26 cellular contexts compared by ENCODE assay signal in the genomic region with DNA sequence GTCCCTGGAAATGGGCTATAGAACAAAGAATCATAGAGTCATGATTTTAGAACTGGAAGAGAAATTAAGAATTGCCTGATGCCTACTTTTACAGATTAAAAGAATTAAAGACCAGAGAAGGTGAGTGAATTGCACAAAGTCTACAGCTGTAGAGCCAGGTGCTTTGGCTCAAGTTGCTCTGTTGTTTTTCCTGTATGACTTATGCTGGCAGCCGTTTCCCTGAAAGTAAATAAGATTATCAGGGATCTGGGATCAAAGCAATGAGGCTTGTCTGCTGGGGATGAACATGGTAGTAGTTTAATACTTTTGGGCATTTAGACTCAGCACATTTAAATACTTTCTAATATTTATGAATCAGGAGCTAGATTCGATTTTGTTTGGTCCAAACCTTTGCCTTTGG.
DNase-seq lines count a peak whose midpoint lies in the region; TF ChIP-seq lines count a peak whose summit lies in the region.
"Had no signal": no experiment of that assay in that cellular context is flagged by ENCODE, and none has a peak within 500 bp of the region (broad histone marks: within the 10 kb centered on the region; RNA-seq: fewer than 3 reads in every experiment).

No MANE protein-coding gene starts in this region.

- intact Hi-C loops in activated T-helper 2 cell treated with anti-CD3 and anti-CD28 coated beads, Interferon-gamma antibody, Interleukin-2, Interleukin-4, amounts not matched to agents 10 μg/mL and 5 μg/mL and 100 μg/mL, durations not matched to agents 14 hours and 24 hours and 36 hours (cut with micrococcal nuclease), result no loop called here

- DNase-seq in DMS53 (lab: John Stamatoyannopoulos, UW), result peak; percentile 5
- no peak for DNase-seq in DMS53 treated with DMSO at 0.1 percent for 48 hours (lab: John Stamatoyannopoulos, UW; ENCODE audit: unreplicated experiment)
- DNase-seq in NCI-H82 treated with DMSO at 0.1 percent for 48 hours (lab: John Stamatoyannopoulos, UW; ENCODE audit: unreplicated experiment), result peak; percentile 93
- DNase-seq in fibroblast of villous mesenchyme (ENCODE audit: low read depth), result peak; percentile 64
- DNase-seq in smooth muscle cell (lab: John Stamatoyannopoulos, UW; ENCODE audit: unreplicated experiment), result no peak
- no peak for DNase-seq in KG1 (lab: John Stamatoyannopoulos, UW)
- DNase-seq in nephron progenitor cell, result no peak
- no peak for DNase-seq in activated T-helper 2 cell treated with anti-CD3 and anti-CD28 coated beads, Interferon-gamma antibody, Interleukin-2, Interleukin-4, amounts not matched to agents 10 μg/mL and 5 μg/mL and 100 μg/mL, durations not matched to agents 14 hours and 24 hours and 36 hours (ENCODE audit: low spot score)
- DNase-seq: 8988T; activated CD4-positive, alpha-beta T cell treated with anti-CD3 and anti-CD28 coated beads, Interleukin-2, amount 50 U/mL, for 48 hours; activated effector memory CD4-positive, alpha-beta T cell treated with Interleukin-2 at 50 U/mL for 16 hours; anterior cingulate cortex; esophagus squamous epithelium; mammary epithelial cell; NCI-H1092 treated with DMSO at 0.1 percent for 48 hours; NCI-H2029; NCI-H446 treated with DMSO at 0.1 percent for 48 hours; Peyer's patch; sigmoid colon; stimulated activated CD4-positive, alpha-beta T cell treated with anti-CD3 and anti-CD28 coated beads, Interleukin-15, amount 100 ng/mL, for 24 hours; stimulated activated naive B cell treated with anti-CD40 and anti-IgM and Interleukin-4, amounts not matched to agents 10 μg/mL and 1 μg/mL and 100 μg/mL, for 72 hours had no signal

- no peaks in the 10 kb centered on the region for H3K27me3 Mint-ChIP-seq in nephron progenitor cell (ENCODE audit: low read depth, poor library complexity)
- no peaks in the 10 kb centered on the region for H3K27me3 Mint-ChIP-seq in activated T-helper 2 cell treated with anti-CD3 and anti-CD28 coated beads, Interferon-gamma antibody, Interleukin-2, Interleukin-4, amounts not matched to agents 10 μg/mL and 5 μg/mL and 100 μg/mL, durations not matched to agents 14 hours and 24 hours and 36 hours (ENCODE audit: low read depth)
- H3K27me3 Mint-ChIP-seq: activated naive CD8-positive, alpha-beta T cell; IgD-negative memory B cell; stimulated activated naive B cell treated with anti-CD40 and anti-IgM and Interleukin-4, amounts not matched to agents 10 μg/mL and 1 μg/mL and 100 μg/mL, for 72 hours had no signal

- peaks cover 3% of the 10 kb centered on the region for H3K4me1 ChIP-seq in smooth muscle cell (ENCODE audit: low read depth)

- no peak for TF ChIP-seq CTCF in fibroblast of villous mesenchyme (IDR thresholded peaks at IDR 0.05; ENCODE audit: insufficient read depth, low read depth, low read length)
- TF ChIP-seq CTCF in smooth muscle cell (IDR thresholded peaks at IDR 0.05; ENCODE audit: borderline replicate concordance, insufficient read depth, poor library complexity, severe bottlenecking), result no peak
- TF ChIP-seq CTCF in nephron progenitor cell (IDR thresholded peaks at IDR 0.05), result no peak

- no peaks in the 10 kb centered on the region for H3K9me3 Mint-ChIP-seq in nephron progenitor cell
- no peaks in the 10 kb centered on the region for H3K9me3 Mint-ChIP-seq in activated T-helper 2 cell treated with anti-CD3 and anti-CD28 coated beads, Interferon-gamma antibody, Interleukin-2, Interleukin-4, amounts not matched to agents 10 μg/mL and 5 μg/mL and 100 μg/mL, durations not matched to agents 14 hours and 24 hours and 36 hours
- H3K9me3 Mint-ChIP-seq: CD14-positive monocyte; IgD-negative memory B cell; neural progenitor cell; stimulated activated naive B cell treated with anti-CD40 and anti-IgM and Interleukin-4, amounts not matched to agents 10 μg/mL and 1 μg/mL and 100 μg/mL, for 72 hours had no signal

- no peaks in the 10 kb centered on the region for H3K79me2 ChIP-seq in smooth muscle cell (ENCODE audit: low read depth)

- no peaks in the 10 kb centered on the region for H3K36me3 ChIP-seq in smooth muscle cell (ENCODE audit: low read depth)
- H3K36me3 ChIP-seq: esophagus squamous epithelium, neural progenitor cell, Peyer's patch, sigmoid colon had no signal

- H3K4me1 Mint-ChIP-seq in nephron progenitor cell, result peaks cover 26% of the 10 kb centered on the region
- H3K4me1 Mint-ChIP-seq in activated T-helper 2 cell treated with anti-CD3 and anti-CD28 coated beads, Interferon-gamma antibody, Interleukin-2, Interleukin-4, amounts not matched to agents 10 μg/mL and 5 μg/mL and 100 μg/mL, durations not matched to agents 14 hours and 24 hours and 36 hours (ENCODE audit: low read depth), result no peaks in the 10 kb centered on the region
- H3K4me1 Mint-ChIP-seq: IgD-negative memory B cell had no signal

- no peaks in the 10 kb centered on the region for H3K9me3 ChIP-seq in smooth muscle cell (replicated peaks; ENCODE audit: low read depth)
- H3K9me3 ChIP-seq: esophagus squamous epithelium, Peyer's patch, sigmoid colon had no signal

- H3K36me3 Mint-ChIP-seq in nephron progenitor cell (ENCODE audit: low read depth), result peaks cover 29% of the 10 kb centered on the region
- no peaks in the 10 kb centered on the region for H3K36me3 Mint-ChIP-seq in activated T-helper 2 cell treated with anti-CD3 and anti-CD28 coated beads, Interferon-gamma antibody, Interleukin-2, Interleukin-4, amounts not matched to agents 10 μg/mL and 5 μg/mL and 100 μg/mL, durations not matched to agents 14 hours and 24 hours and 36 hours (ENCODE audit: low read depth)
- H3K36me3 Mint-ChIP-seq: activated naive CD8-positive, alpha-beta T cell; CD14-positive monocyte; stimulated activated naive B cell treated with anti-CD40 and anti-IgM and Interleukin-4, amounts not matched to agents 10 μg/mL and 1 μg/mL and 100 μg/mL, for 72 hours had no signal

- peaks cover 4% of the 10 kb centered on the region for H3F3A ChIP-seq in smooth muscle cell (ENCODE audit: low read depth)

- H3K27ac ChIP-seq in smooth muscle cell (ENCODE audit: low read depth), result peak overlapping the region; percentile 94
- H3K27ac ChIP-seq: esophagus squamous epithelium, hepatocyte, neural progenitor cell, Peyer's patch, sigmoid colon had no signal

- WGBS in smooth muscle cell (ENCODE audit: low lambda C conversion rate), result 56% methylated on average over 2 of the region's 2 CpGs

- H3K27me3 ChIP-seq in smooth muscle cell (ENCODE audit: low read depth), result no peaks in the 10 kb centered on the region
- H3K27me3 ChIP-seq: hepatocyte, neural progenitor cell, Peyer's patch, sigmoid colon had no signal

- no peak overlapping the region for H3K4me2 ChIP-seq in smooth muscle cell
- H3K4me2 ChIP-seq: hepatocyte, neural progenitor cell had no signal

- H3K9ac ChIP-seq in smooth muscle cell (ENCODE audit: low read depth), result no peak overlapping the region
- H3K9ac ChIP-seq: neural progenitor cell had no signal

- H3K4me3 Mint-ChIP-seq in nephron progenitor cell, result no peak overlapping the region
- no peak overlapping the region for H3K4me3 Mint-ChIP-seq in activated T-helper 2 cell treated with anti-CD3 and anti-CD28 coated beads, Interferon-gamma antibody, Interleukin-2, Interleukin-4, amounts not matched to agents 10 μg/mL and 5 μg/mL and 100 μg/mL, durations not matched to agents 14 hours and 24 hours and 36 hours (ENCODE audit: low read depth)
- H3K4me3 Mint-ChIP-seq: activated naive CD8-positive, alpha-beta T cell; CD14-positive monocyte; IgD-negative memory B cell; neural progenitor cell; stimulated activated naive B cell treated with anti-CD40 and anti-IgM and Interleukin-4, amounts not matched to agents 10 μg/mL and 1 μg/mL and 100 μg/mL, for 72 hours had no signal

- no peak overlapping the region for H3K27ac Mint-ChIP-seq in nephron progenitor cell
- no peak overlapping the region for H3K27ac Mint-ChIP-seq in activated T-helper 2 cell treated with anti-CD3 and anti-CD28 coated beads, Interferon-gamma antibody, Interleukin-2, Interleukin-4, amounts not matched to agents 10 μg/mL and 5 μg/mL and 100 μg/mL, durations not matched to agents 14 hours and 24 hours and 36 hours
- H3K27ac Mint-ChIP-seq: activated naive CD8-positive, alpha-beta T cell; CD14-positive monocyte; IgD-negative memory B cell; neural progenitor cell; stimulated activated naive B cell treated with anti-CD40 and anti-IgM and Interleukin-4, amounts not matched to agents 10 μg/mL and 1 μg/mL and 100 μg/mL, for 72 hours had no signal

- no peaks in the 10 kb centered on the region for H4K20me1 ChIP-seq in smooth muscle cell (ENCODE audit: low read depth)

- H3K4me3 ChIP-seq in fibroblast of villous mesenchyme (ENCODE audit: low read depth, low read length) (no peak overlapping the region), smooth muscle cell (no peak overlapping the region)
- H3K4me3 ChIP-seq: esophagus squamous epithelium, hepatocyte, neural progenitor cell, Peyer's patch, sigmoid colon had no signal

- no peak overlapping the region for H2AFZ ChIP-seq in smooth muscle cell (ENCODE audit: low read depth)
- H2AFZ ChIP-seq: hepatocyte, neural progenitor cell had no signal

Comparison
In these comparisons a context has a peak if more than half of its experiments do, and no peak if none do; other contexts are left out.
1. DNase-seq: peak in DMS53 (single experiment), NCI-H82 treated with DMSO at 0.1 percent for 48 hours (single experiment) and fibroblast of villous mesenchyme (single experiment); none in DMS53 treated with DMSO at 0.1 percent for 48 hours (single experiment), smooth muscle cell (single experiment), KG1 (single experiment), nephron progenitor cell (single experiment) and activated T-helper 2 cell treated with anti-CD3 and anti-CD28 coated beads, Interferon-gamma antibody, Interleukin-2, Interleukin-4, amounts not matched to agents 10 μg/mL and 5 μg/mL and 100 μg/mL, durations not matched to agents 14 hours and 24 hours and 36 hours (single experiment).